Comparison of ENCODE assay signal across 10 cellular contexts in genomic region chr5:31194892-31195291, GRCh38. TPM values are rescaled to one million over a fixed set of nuclear protein-coding genes. Genes with fewer than 3 reads are reported as not detected.
DNase-seq lines count a peak whose midpoint lies in the region; ATAC-seq and TF ChIP-seq lines count a peak whose summit lies in the region.
"Had no signal": no experiment of that assay in that cellular context is flagged by ENCODE, and none has a peak within 500 bp of the region (broad histone marks: within the 10 kb centered on the region; RNA-seq: fewer than 3 reads in every experiment).

No MANE protein-coding gene starts in this region.

- H3K4me1 ChIP-seq in PC-9 (replicated peaks; ENCODE audit: insufficient read depth), result peaks cover 5% of the 10 kb centered on the region; the same call in 1 of the 2 replicates
- H3K4me1 ChIP-seq in osteoblast (ENCODE audit: insufficient read depth, low read length), result peaks cover 2% of the 10 kb centered on the region

- POLR2A ChIA-PET in AG04450 (lab: Yijun Ruan, JAX), result no interaction called here
- POLR2A ChIA-PET in PC-9 (lab: Charles Lee; ENCODE audit: unreplicated experiment), result no interaction called here

- intact Hi-C loops in PC-9 (cut with micrococcal nuclease; ENCODE audit: unreplicated experiment), result no loop called here

- no peaks in the 10 kb centered on the region for H3K9me2 ChIP-seq in PC-9 (ENCODE audit: insufficient read depth)

- H2AFZ ChIP-seq in PC-9, result no peak overlapping the region
- peak overlapping the region; percentile 11 for H2AFZ ChIP-seq in osteoblast (ENCODE audit: low read length)

- CTCF ChIA-PET in AG04450 (lab: Charles Lee), result interaction anchor here (0.8 to 3.0 kb wide), 8 partner anchors 8 to 795 kb away, joined by 3 to 18 read pairs (median 4); no protein-coding TSS in a partner anchor
- CTCF ChIA-PET in PC-9 (lab: Charles Lee), result no interaction called here

- no TSS peak for BruUV-seq in PC-9 (replicated peaks; lab: Mats Ljungman, UMichigan)

- H3K27me3 ChIP-seq in AG04450 (ENCODE audit: control insufficient read depth, insufficient read depth, low read length) (no peaks in the 10 kb centered on the region), PC-9 (ENCODE audit: insufficient read depth, low read depth) (peaks cover 18% of the 10 kb centered on the region), osteoblast (ENCODE audit: insufficient read depth, low read length) (peaks cover 29% of the 10 kb centered on the region)

- H3K4me2 ChIP-seq in PC-9, result peak overlapping the region; percentile 41
- H3K4me2 ChIP-seq in osteoblast (ENCODE audit: insufficient read depth, low read length), result peak overlapping the region; percentile 67

- H3K4me3 ChIP-seq in AG04450 (ENCODE audit: low read depth, low read length) (peak overlapping the region; percentile 76), PC-9 (peak overlapping the region; percentile 16; the same call in 1 of the 2 replicates), fibroblast of mammary gland (ENCODE audit: control insufficient read depth, low read depth, low read length) (no peak overlapping the region), osteoblast (ENCODE audit: insufficient read depth, low read length) (peak overlapping the region; percentile 65)

- no peaks in the 10 kb centered on the region for H3K9me3 ChIP-seq in AG04450 (ENCODE audit: control insufficient read depth, insufficient read depth, low read length)
- H3K9me3 ChIP-seq in PC-9 (ENCODE audit: insufficient read depth, low read depth), result no peaks in the 10 kb centered on the region
- H3K9me3 ChIP-seq in osteoblast (ENCODE audit: low read depth, low read length), result no peaks in the 10 kb centered on the region

- TF ChIP-seq CTCF in AG04450 (IDR thresholded peaks at IDR 0.05; ENCODE audit: low read depth, low read length) (no peak), PC-9 (conservative IDR thresholded peaks at IDR 0.05) (no peak), fibroblast of mammary gland (conservative IDR thresholded peaks at IDR 0.05; ENCODE audit: control insufficient read depth, insufficient read depth, low read depth, low read length) (no peak), osteoblast (IDR thresholded peaks at IDR 0.05; ENCODE audit: extremely low read depth, low read depth, low read length) (no peak)

- H3F3A ChIP-seq in PC-9 (ENCODE audit: insufficient read depth, low read depth), result no peaks in the 10 kb centered on the region

- H3K36me3 ChIP-seq in PC-9 (ENCODE audit: low read depth) (no peaks in the 10 kb centered on the region), osteoblast (ENCODE audit: insufficient read depth, low read length) (no peaks in the 10 kb centered on the region)

- H3K79me2 ChIP-seq in PC-9 (ENCODE audit: low read depth), result no peaks in the 10 kb centered on the region
- H3K79me2 ChIP-seq in osteoblast (ENCODE audit: insufficient read depth, low read length), result no peaks in the 10 kb centered on the region

- no peak overlapping the region for H3K27ac ChIP-seq in AG04450 (ENCODE audit: low read depth, low read length)
- no peak overlapping the region for H3K27ac ChIP-seq in PC-9
- H3K27ac ChIP-seq in osteoblast (ENCODE audit: low read depth, low read length), result no peak overlapping the region

- H4K20me1 ChIP-seq in PC-9 (ENCODE audit: insufficient read depth), result no peaks in the 10 kb centered on the region
- no peaks in the 10 kb centered on the region for H4K20me1 ChIP-seq in osteoblast (ENCODE audit: insufficient read depth, low read length)

- no peak for ATAC-seq in GM19395 (IDR thresholded peaks at IDR 0.05; ENCODE audit: unreplicated experiment)
- no peak for ATAC-seq in HG02885 (IDR thresholded peaks at IDR 0.05; ENCODE audit: poor library complexity, unreplicated experiment)
- no peak for ATAC-seq in GM21367 (IDR thresholded peaks at IDR 0.05; ENCODE audit: unreplicated experiment)

- DNase-seq in AG04450 (ENCODE audit: low read depth, low spot score), result no peak
- no peak for DNase-seq in PC-9
- DNase-seq in fibroblast of mammary gland (ENCODE audit: low read depth), result peak; percentile 1
- DNase-seq in osteoblast (ENCODE audit: insufficient read length, low spot score, missing footprints), result peak; percentile 77
- no peak for DNase-seq in NCI-H446 treated with DMSO at 0.1 percent for 48 hours (lab: John Stamatoyannopoulos, UW)
- DNase-seq: activated B cell treated with CpG ODN at 0.5 μM for 24 hours, NCI-H1930 had no signal

RNA-seq across cellular contexts. Expression of gene CDH6, which starts 1.4 kb away (rescaled TPM):
- polyA plus RNA-seq in AG04450 (2011; rRNA removed), result 41.7 and 45.7 TPM in 2 replicates
- polyA minus RNA-seq in AG04450 (2011; rRNA and poly(A)+ RNA removed), result 97.3 and 119 TPM in 2 replicates
- total RNA-seq in PC-9 (2021), result not detected in 2 replicates
- total RNA-seq in osteoblast, result 9.4 and 16.3 TPM in 2 replicates
- total RNA-seq: activated B cell treated with CpG ODN at 0.5 μM for 24 hours had no signal

Comparison
In these comparisons a context has a peak if more than half of its experiments do, and no peak if none do; other contexts are left out.
1. DNase-seq: peak in fibroblast of mammary gland (single experiment) and osteoblast (single experiment); none in AG04450 (single experiment), PC-9 (0 of 2) and NCI-H446 treated with DMSO at 0.1 percent for 48 hours (single experiment).
2. RNA of gene CDH6, which starts 1.4 kb away (total RNA-seq): 9.4 to 16.3 TPM in osteoblast; not detected in PC-9; every median in the first group is over 10 times any median in the second.